1 cellular context compared by ENCODE assay signal in genomic region chr2:17593841-17594482, GRCh38.
TF ChIP-seq lines count a peak whose summit lies in the region.

No MANE protein-coding gene starts in this region.

TF ChIP-seq in K562, 482 proteins besides CTCF, POLR2A, EP300 and RAD21 (continued from another document and continues in another):
- TF ChIP-seq NONO (IDR thresholded peaks at IDR 0.05; ENCODE audit: low read depth in 2 of 2, low read length in 1 of 2) (no peak), PHB2 (IDR thresholded peaks at IDR 0.05; ENCODE audit: low read depth) (no peak), TRIM24 (IDR thresholded peaks at IDR 0.05) (peak; percentile 55 to 85; a peak in 3 of 4 replicates), TEAD2 (tag; IDR thresholded peaks at IDR 0.05) (no peak), FOXA1 (IDR thresholded peaks at IDR 0.05; ENCODE audit: borderline replicate concordance) (no peak), VEZF1 (CRISPR knock-in tag; IDR thresholded peaks at IDR 0.05) (no peak), MBD1 (CRISPR knock-in tag; IDR thresholded peaks at IDR 0.05) (no peak), ZNF12 (CRISPR knock-in tag; IDR thresholded peaks at IDR 0.05) (no peak), SIX5 (IDR thresholded peaks at IDR 0.05; ENCODE audit: borderline replicate concordance in 1 of 2, insufficient read depth in 1 of 2, low read depth in 1 of 2, low read length in 2 of 2) (no peak), SMARCA5 (IDR thresholded peaks at IDR 0.05) (no peak), CBFA2T2 (conservative IDR thresholded peaks at IDR 0.05) (peak; percentile 89), MTA2 (IDR thresholded peaks at IDR 0.05; ENCODE audit: low read depth) (peak; percentile 80), GTF2F1 (IDR thresholded peaks at IDR 0.05; ENCODE audit: low read depth, low read length) (no peak), PBX2 (CRISPR knock-in tag; IDR thresholded peaks at IDR 0.05; ENCODE audit: low read depth) (no peak), PBX2 (tag; conservative IDR thresholded peaks at IDR 0.05; ENCODE audit: low read depth) (peak; percentile 50; the same call in 1 of the 2 replicates), L3MBTL2 (IDR thresholded peaks at IDR 0.05) (peak; percentile 69), ARID1B (IDR thresholded peaks at IDR 0.05) (peak; percentile 90), NR2C2 (CRISPR knock-in tag; IDR thresholded peaks at IDR 0.05) (no peak), NR2C2 (tag; IDR thresholded peaks at IDR 0.05) (peak; percentile 25; the same call in 1 of the 2 replicates), KDM1A (IDR thresholded peaks at IDR 0.05) (peak; percentile 31 to 44; a peak in 2 of 4 replicates), XRCC4 (IDR thresholded peaks at IDR 0.05; ENCODE audit: extremely low read depth, insufficient read depth, insufficient read length) (no peak), FOSL1 (tag; conservative IDR thresholded peaks at IDR 0.05) (peak; percentile 53), LEF1 (IDR thresholded peaks at IDR 0.05) (peak; percentile 54; the same call in 1 of the 2 replicates), NFXL1 (CRISPR knock-in tag; IDR thresholded peaks at IDR 0.05) (no peak), SRF (CRISPR knock-in tag; IDR thresholded peaks at IDR 0.05) (no peak), MLLT1 (IDR thresholded peaks at IDR 0.05) (0 out of 4 replicates have a peak, but pooled peaks of 1 of the 2 experiments have one; percentile 33), CBX2 (IDR thresholded peaks at IDR 0.05; ENCODE audit: insufficient read depth, low read length, poor library complexity, severe bottlenecking) (no peak), TCF3 (CRISPR knock-in tag; IDR thresholded peaks at IDR 0.05) (peak; percentile 94), LARP7 (IDR thresholded peaks at IDR 0.05) (no peak)
- TF ChIP-seq, protein P1, sequence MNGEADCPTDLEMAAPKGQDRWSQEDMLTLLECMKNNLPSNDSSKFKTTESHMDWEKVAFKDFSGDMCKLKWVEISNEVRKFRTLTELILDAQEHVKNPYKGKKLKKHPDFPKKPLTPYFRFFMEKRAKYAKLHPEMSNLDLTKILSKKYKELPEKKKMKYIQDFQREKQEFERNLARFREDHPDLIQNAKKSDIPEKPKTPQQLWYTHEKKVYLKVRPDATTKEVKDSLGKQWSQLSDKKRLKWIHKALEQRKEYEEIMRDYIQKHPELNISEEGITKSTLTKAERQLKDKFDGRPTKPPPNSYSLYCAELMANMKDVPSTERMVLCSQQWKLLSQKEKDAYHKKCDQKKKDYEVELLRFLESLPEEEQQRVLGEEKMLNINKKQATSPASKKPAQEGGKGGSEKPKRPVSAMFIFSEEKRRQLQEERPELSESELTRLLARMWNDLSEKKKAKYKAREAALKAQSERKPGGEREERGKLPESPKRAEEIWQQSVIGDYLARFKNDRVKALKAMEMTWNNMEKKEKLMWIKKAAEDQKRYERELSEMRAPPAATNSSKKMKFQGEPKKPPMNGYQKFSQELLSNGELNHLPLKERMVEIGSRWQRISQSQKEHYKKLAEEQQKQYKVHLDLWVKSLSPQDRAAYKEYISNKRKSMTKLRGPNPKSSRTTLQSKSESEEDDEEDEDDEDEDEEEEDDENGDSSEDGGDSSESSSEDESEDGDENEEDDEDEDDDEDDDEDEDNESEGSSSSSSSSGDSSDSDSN (IDR thresholded peaks at IDR 0.05; ENCODE audit: borderline replicate concordance in 1 of 2, low read depth in 2 of 2, low read length in 2 of 2), result no peak
- TF ChIP-seq, protein P2, sequence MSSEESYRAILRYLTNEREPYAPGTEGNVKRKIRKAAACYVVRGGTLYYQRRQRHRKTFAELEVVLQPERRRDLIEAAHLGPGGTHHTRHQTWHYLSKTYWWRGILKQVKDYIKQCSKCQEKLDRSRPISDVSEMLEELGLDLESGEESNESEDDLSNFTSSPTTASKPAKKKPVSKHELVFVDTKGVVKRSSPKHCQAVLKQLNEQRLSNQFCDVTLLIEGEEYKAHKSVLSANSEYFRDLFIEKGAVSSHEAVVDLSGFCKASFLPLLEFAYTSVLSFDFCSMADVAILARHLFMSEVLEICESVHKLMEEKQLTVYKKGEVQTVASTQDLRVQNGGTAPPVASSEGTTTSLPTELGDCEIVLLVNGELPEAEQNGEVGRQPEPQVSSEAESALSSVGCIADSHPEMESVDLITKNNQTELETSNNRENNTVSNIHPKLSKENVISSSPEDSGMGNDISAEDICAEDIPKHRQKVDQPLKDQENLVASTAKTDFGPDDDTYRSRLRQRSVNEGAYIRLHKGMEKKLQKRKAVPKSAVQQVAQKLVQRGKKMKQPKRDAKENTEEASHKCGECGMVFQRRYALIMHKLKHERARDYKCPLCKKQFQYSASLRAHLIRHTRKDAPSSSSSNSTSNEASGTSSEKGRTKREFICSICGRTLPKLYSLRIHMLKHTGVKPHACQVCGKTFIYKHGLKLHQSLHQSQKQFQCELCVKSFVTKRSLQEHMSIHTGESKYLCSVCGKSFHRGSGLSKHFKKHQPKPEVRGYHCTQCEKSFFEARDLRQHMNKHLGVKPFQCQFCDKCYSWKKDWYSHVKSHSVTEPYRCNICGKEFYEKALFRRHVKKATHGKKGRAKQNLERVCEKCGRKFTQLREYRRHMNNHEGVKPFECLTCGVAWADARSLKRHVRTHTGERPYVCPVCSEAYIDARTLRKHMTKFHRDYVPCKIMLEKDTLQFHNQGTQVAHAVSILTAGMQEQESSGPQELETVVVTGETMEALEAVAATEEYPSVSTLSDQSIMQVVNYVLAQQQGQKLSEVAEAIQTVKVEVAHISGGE (CRISPR knock-in tag; IDR thresholded peaks at IDR 0.05), result peak in 1 of 3 experiments; percentile 63; a peak in 2 of 6 replicates
- TF ChIP-seq, protein P3, sequence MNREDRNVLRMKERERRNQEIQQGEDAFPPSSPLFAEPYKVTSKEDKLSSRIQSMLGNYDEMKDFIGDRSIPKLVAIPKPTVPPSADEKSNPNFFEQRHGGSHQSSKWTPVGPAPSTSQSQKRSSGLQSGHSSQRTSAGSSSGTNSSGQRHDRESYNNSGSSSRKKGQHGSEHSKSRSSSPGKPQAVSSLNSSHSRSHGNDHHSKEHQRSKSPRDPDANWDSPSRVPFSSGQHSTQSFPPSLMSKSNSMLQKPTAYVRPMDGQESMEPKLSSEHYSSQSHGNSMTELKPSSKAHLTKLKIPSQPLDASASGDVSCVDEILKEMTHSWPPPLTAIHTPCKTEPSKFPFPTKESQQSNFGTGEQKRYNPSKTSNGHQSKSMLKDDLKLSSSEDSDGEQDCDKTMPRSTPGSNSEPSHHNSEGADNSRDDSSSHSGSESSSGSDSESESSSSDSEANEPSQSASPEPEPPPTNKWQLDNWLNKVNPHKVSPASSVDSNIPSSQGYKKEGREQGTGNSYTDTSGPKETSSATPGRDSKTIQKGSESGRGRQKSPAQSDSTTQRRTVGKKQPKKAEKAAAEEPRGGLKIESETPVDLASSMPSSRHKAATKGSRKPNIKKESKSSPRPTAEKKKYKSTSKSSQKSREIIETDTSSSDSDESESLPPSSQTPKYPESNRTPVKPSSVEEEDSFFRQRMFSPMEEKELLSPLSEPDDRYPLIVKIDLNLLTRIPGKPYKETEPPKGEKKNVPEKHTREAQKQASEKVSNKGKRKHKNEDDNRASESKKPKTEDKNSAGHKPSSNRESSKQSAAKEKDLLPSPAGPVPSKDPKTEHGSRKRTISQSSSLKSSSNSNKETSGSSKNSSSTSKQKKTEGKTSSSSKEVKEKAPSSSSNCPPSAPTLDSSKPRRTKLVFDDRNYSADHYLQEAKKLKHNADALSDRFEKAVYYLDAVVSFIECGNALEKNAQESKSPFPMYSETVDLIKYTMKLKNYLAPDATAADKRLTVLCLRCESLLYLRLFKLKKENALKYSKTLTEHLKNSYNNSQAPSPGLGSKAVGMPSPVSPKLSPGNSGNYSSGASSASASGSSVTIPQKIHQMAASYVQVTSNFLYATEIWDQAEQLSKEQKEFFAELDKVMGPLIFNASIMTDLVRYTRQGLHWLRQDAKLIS (CRISPR knock-in tag; IDR thresholded peaks at IDR 0.05), result 0 out of 2 replicates have a peak, but pooled peaks have one; percentile 33
- TF ChIP-seq, protein P4, sequence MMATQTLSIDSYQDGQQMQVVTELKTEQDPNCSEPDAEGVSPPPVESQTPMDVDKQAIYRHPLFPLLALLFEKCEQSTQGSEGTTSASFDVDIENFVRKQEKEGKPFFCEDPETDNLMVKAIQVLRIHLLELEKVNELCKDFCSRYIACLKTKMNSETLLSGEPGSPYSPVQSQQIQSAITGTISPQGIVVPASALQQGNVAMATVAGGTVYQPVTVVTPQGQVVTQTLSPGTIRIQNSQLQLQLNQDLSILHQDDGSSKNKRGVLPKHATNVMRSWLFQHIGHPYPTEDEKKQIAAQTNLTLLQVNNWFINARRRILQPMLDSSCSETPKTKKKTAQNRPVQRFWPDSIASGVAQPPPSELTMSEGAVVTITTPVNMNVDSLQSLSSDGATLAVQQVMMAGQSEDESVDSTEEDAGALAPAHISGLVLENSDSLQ (IDR thresholded peaks at IDR 0.05), result peak; percentile 75
